Comparison of ENCODE assay signal across 8 cellular contexts in genomic region chr4:139177049-139177887, GRCh38. TPM values are rescaled to one million over a fixed set of nuclear protein-coding genes. Genes with fewer than 3 reads are reported as not detected.
A peak's percentile ranks its signal among the peaks of the same experiment; 100 is the strongest.
DNase-seq lines count a peak whose midpoint lies in the region; ATAC-seq, FAIRE-seq and TF ChIP-seq lines count a peak whose summit lies in the region.

Gene ELF2, minus strand, starts transcription at chr4:139177218. Its CDS starts 39,517 bp downstream, at chr4:139137701.

- peak within 1 kb of the TSS; percentile 87 for H3K4me2 ChIP-seq in A549

- H3K27ac ChIP-seq in A549, result peak within 1 kb of the TSS; percentile 85 to 100
- H3K27ac ChIP-seq in WERI-Rb-1, result peak within 1 kb of the TSS; percentile 99
- peak within 1 kb of the TSS; percentile 99 to 100 for H3K27ac ChIP-seq in breast epithelium
- H3K27ac ChIP-seq in iPS-20b (ENCODE audit: low read length), result peak within 1 kb of the TSS; percentile 34
- H3K27ac ChIP-seq in skin epidermis, result peak within 1 kb of the TSS; percentile 90 to 100 (median 98)

- POLR2A ChIA-PET in A549 (lab: Yijun Ruan, JAX), result interaction anchor here (0.5 to 3.2 kb wide), 15 partner anchors 8 to 422 kb away, joined by 3 to 27 read pairs (median 3); partner anchors contain the start of genes NAA15 and NDUFC1

- 0% methylated on average over 9 of the region's 84 CpGs for WGBS in A549 (ENCODE audit: missing lambda C conversion rate)

- CTCF ChIA-PET in A549 (lab: Yijun Ruan, JAX), result interaction anchor here (1.4 to 1.8 kb wide), 3 partner anchors 9 to 47 kb away, joined by 3 to 10 read pairs (median 4); no protein-coding TSS in a partner anchor

- peak within 1 kb of the TSS; percentile 92 for H3K4me3 ChIP-seq in A549
- H3K4me3 ChIP-seq in WERI-Rb-1 (ENCODE audit: low read depth, low read length), result peak within 1 kb of the TSS; percentile 66
- peak within 1 kb of the TSS; percentile 99 to 100 (median 99) for H3K4me3 ChIP-seq in breast epithelium
- H3K4me3 ChIP-seq in iPS-20b (ENCODE audit: low read length), result peak within 1 kb of the TSS; percentile 86
- peak within 1 kb of the TSS; percentile 51 to 98 (median 92) for H3K4me3 ChIP-seq in skin epidermis

- H3K9me3 ChIP-seq in A549 (no peaks in the 10 kb centered on the region), WERI-Rb-1 (ENCODE audit: severe bottlenecking) (no peaks in the 10 kb centered on the region), breast epithelium (no peaks in the 10 kb centered on the region), iPS-20b (ENCODE audit: insufficient read depth, low read depth, low read length) (no peaks in the 10 kb centered on the region)

- H3K4me1 ChIP-seq in A549 (peaks cover 20% of the 10 kb centered on the region; the same call in 2 of the 3 replicates), breast epithelium (no peaks in the 10 kb centered on the region), iPS-20b (ENCODE audit: insufficient read depth, low read length) (peaks cover 13% of the 10 kb centered on the region)

- H3K9ac ChIP-seq in iPS-20b (ENCODE audit: low read depth, low read length), result peak within 1 kb of the TSS; percentile 92

- FAIRE-seq in A549 (lab: Jason Lieb, UNC), result no peak

- TF ChIP-seq RAD21 in A549 (conservative IDR thresholded peaks at IDR 0.05 in 1 of 2, IDR thresholded peaks at IDR 0.05 in 1 of 2), result no peak

- no peak for TF ChIP-seq EP300 in A549 (IDR thresholded peaks at IDR 0.05)

- no peak for TF ChIP-seq CTCF in A549 (IDR thresholded peaks at IDR 0.05)
- TF ChIP-seq CTCF in WERI-Rb-1 (IDR thresholded peaks at IDR 0.05; ENCODE audit: low read depth, low read length), result no peak
- peak in 1 of 3 donors; percentile 12 for TF ChIP-seq CTCF in breast epithelium (IDR thresholded peaks at IDR 0.05)

- TF ChIP-seq POLR2A in A549 (IDR thresholded peaks at IDR 0.05; ENCODE audit: low read length) (no peak), breast epithelium (IDR thresholded peaks at IDR 0.05) (peak; percentile 18)

- intact Hi-C loops in breast epithelium (cut with DNase I; ENCODE audit: low total_unique reads), result no loop called here

- no peaks in the 10 kb centered on the region for H3K27me3 ChIP-seq in WERI-Rb-1 (ENCODE audit: insufficient read depth, low read depth, severe bottlenecking)
- H3K27me3 ChIP-seq in breast epithelium, result no peaks in the 10 kb centered on the region
- H3K27me3 ChIP-seq in iPS-20b (ENCODE audit: insufficient read depth, low read length), result peaks cover 18% of the 10 kb centered on the region; the same call in 1 of the 2 replicates

- ATAC-seq in A549 (peak; percentile 56 to 74), GM18868 (IDR thresholded peaks at IDR 0.05; ENCODE audit: unreplicated experiment) (peak; percentile 40), HG03103 (IDR thresholded peaks at IDR 0.05; ENCODE audit: low read depth, unreplicated experiment) (peak; percentile 27)

- DNase-seq in A549 (ENCODE audit: low read depth in 1 of 2, low spot score in 1 of 2) (peak; percentile 59 to 87), NCI-H2171 (lab: John Stamatoyannopoulos, UW) (peak; percentile 66), WERI-Rb-1 (peak; percentile 97), breast epithelium (ENCODE audit: low spot score in 2 of 2) (peak; percentile 91 to 93)

- H3K36me3 ChIP-seq in WERI-Rb-1 (peaks cover 12% of the 10 kb centered on the region; the same call in 1 of the 2 replicates), breast epithelium (no peaks in the 10 kb centered on the region), iPS-20b (ENCODE audit: insufficient read depth, low read depth, low read length) (no peaks in the 10 kb centered on the region)

TF ChIP-seq in A549, 52 proteins besides CTCF, POLR2A, EP300 and RAD21:
- TF ChIP-seq, protein P1, sequence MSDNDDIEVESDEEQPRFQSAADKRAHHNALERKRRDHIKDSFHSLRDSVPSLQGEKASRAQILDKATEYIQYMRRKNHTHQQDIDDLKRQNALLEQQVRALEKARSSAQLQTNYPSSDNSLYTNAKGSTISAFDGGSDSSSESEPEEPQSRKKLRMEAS (IDR thresholded peaks at IDR 0.05), result no peak; the same call in 1 of the 2 replicates
- TF ChIP-seq, protein P2, sequence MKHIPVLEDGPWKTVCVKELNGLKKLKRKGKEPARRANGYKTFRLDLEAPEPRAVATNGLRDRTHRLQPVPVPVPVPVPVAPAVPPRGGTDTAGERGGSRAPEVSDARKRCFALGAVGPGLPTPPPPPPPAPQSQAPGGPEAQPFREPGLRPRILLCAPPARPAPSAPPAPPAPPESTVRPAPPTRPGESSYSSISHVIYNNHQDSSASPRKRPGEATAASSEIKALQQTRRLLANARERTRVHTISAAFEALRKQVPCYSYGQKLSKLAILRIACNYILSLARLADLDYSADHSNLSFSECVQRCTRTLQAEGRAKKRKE (CRISPR knock-in tag; IDR thresholded peaks at IDR 0.05; ENCODE audit: low read depth), result no peak
- no peak for TF ChIP-seq RARB (CRISPR knock-in tag; IDR thresholded peaks at IDR 0.05)
- no peak for TF ChIP-seq REST (IDR thresholded peaks at IDR 0.05)

RNA-seq across cellular contexts. Expression of gene ELF2, which starts in this region (rescaled TPM):
- polyA plus RNA-seq in A549 (2011; rRNA removed), result 24.3 and 27.3 TPM in 2 replicates
- 8.7 and 9.6 TPM in 2 replicates for polyA plus RNA-seq in A549 (2012; cell fraction: cytosol; rRNA removed)
- polyA plus RNA-seq in A549 (2012; cell fraction: nucleus; rRNA removed), result 9.5 and 9.6 TPM in 2 replicates
- polyA plus RNA-seq in A549 (2017; fragmentation: RNase III; extraction: RNeasy Plus Mini Kit Qiagen cat#74134 plus additional on column Dnase treatment), result 12.4 to 12.7 TPM (median 12.6 TPM) in 3 replicates
- 33.1 and 33.8 TPM in 2 replicates for polyA minus RNA-seq in A549 (2011; rRNA and poly(A)+ RNA removed)
- total RNA-seq in breast epithelium, result 100 to 1,000 TPM in 1 of 3 donors, 10 to 100 TPM in 2; 59.4 to 106 (median 67.2) TPM

Comparison
In these comparisons a context has a peak if more than half of its experiments do, and no peak if none do; other contexts are left out.
1. Peak in every context shown above with its lines: DNase-seq, ATAC-seq, H3K4me3 ChIP-seq and H3K27ac ChIP-seq.
2. H3K27ac ChIP-seq: peak in every context shown above with its lines; median percentile 100 in breast epithelium; 99 in WERI-Rb-1; 98 in skin epidermis; 92 in A549; 34 in iPS-20b.